ENCODE assay signal across 9 cellular contexts in the genomic region with DNA sequence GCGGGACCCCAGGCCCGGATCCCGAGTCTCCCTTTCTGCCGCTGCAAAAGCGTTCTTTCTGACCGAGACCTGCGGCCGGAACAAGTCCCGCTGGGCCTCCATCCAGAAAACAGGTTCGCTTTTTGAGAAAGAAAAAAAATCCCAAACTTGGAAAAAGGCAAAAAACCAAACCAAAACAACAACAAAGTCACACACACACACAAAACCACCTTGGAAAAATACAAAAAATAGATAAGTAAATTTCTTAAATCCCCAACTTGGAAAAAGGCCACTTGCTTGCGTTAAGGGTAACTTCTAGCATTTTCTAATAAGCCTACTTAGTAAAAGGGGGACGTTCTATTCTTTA. TPM values are rescaled to one million over a fixed set of nuclear protein-coding genes. Genes with fewer than 3 reads are reported as not detected.
DNase-seq lines count a peak whose midpoint lies in the region; ATAC-seq and TF ChIP-seq lines count a peak whose summit lies in the region.
"Had no signal": no experiment of that assay in that cellular context is flagged by ENCODE, and none has a peak within 500 bp of the region (broad histone marks: within the 10 kb centered on the region; RNA-seq: fewer than 3 reads in every experiment).

No MANE protein-coding gene starts in this region.

- H3K9me2 ChIP-seq in GM23338 (ENCODE audit: insufficient read depth): no peaks in the 10 kb centered on the region

- peaks cover 10% of the 10 kb centered on the region; the same call in 2 of the 3 replicates for H3K36me3 Mint-ChIP-seq in GM23338 (ENCODE audit: low read depth)

- H3K27me3 Mint-ChIP-seq in GM23338 (ENCODE audit: insufficient read depth, low read depth, poor library complexity): peaks cover 8% of the 10 kb centered on the region

- H3K27ac ChIP-seq in GM23338 (ENCODE audit: low read depth) (peak overlapping the region; percentile 71; the same call in 1 of the 2 replicates), VCaP (peak overlapping the region; percentile 92), gastrocnemius medialis (peak overlapping the region; percentile 63 to 83 (median 76))

- H3K27ac Mint-ChIP-seq in GM23338: peak overlapping the region; percentile 86

- no peaks in the 10 kb centered on the region; the same call in 1 of the 2 replicates for H4K20me1 ChIP-seq in GM23338 (replicated peaks; ENCODE audit: insufficient read depth)

- H3K79me2 ChIP-seq in GM23338 (replicated peaks; ENCODE audit: insufficient read depth): peaks cover 34% of the 10 kb centered on the region

- no peak for ATAC-seq in GM23338
- ATAC-seq in gastrocnemius medialis: no peak
- ATAC-seq in HG02759 (IDR thresholded peaks at IDR 0.05; ENCODE audit: unreplicated experiment): no peak
- no peak for ATAC-seq in GM19023 (IDR thresholded peaks at IDR 0.05; ENCODE audit: unreplicated experiment)
- no peak for ATAC-seq in HG02642 (IDR thresholded peaks at IDR 0.05; ENCODE audit: poor library complexity, unreplicated experiment)

- no peaks in the 10 kb centered on the region for H3K9me3 ChIP-seq in gastrocnemius medialis

- peak overlapping the region; percentile 87 for H3K4me3 Mint-ChIP-seq in GM23338

- no peaks in the 10 kb centered on the region for H3K9me3 Mint-ChIP-seq in GM23338

- no peak for TF ChIP-seq CTCF in GM23338 (conservative IDR thresholded peaks at IDR 0.05; ENCODE audit: low read depth in 2 of 2)
- TF ChIP-seq CTCF in VCaP (conservative IDR thresholded peaks at IDR 0.05): no peak
- TF ChIP-seq CTCF in foreskin fibroblast (IDR thresholded peaks at IDR 0.05; ENCODE audit: low read depth, low read length): no peak
- no peak for TF ChIP-seq CTCF in gastrocnemius medialis (IDR thresholded peaks at IDR 0.05 in 4 of 5, conservative IDR thresholded peaks at IDR 0.05 in 1 of 5)

- H3K27me3 ChIP-seq in GM23338 (ENCODE audit: insufficient read depth) (no peaks in the 10 kb centered on the region), gastrocnemius medialis (no peaks in the 10 kb centered on the region)

- intact Hi-C loops in gastrocnemius medialis (cut with DNase I; ENCODE audit: low total_unique reads): no loop called here

- peak overlapping the region; percentile 93 for H3K4me2 ChIP-seq in GM23338

- in situ Hi-C loops in gastrocnemius medialis (cut with MboI; ENCODE audit: low sequenced_read_pairs in 4 of 4): no loop called here

- H3K4me3 ChIP-seq in GM23338 (peak overlapping the region; percentile 84), foreskin fibroblast (ENCODE audit: low read depth in 1 of 2, low read length in 2 of 2) (peak overlapping the region; percentile 56 to 76), gastrocnemius medialis (peak overlapping the region; percentile 66 to 83 (median 79))

- H3K4me1 Mint-ChIP-seq in GM23338: peaks cover 41% of the 10 kb centered on the region

- peak overlapping the region; percentile 94 for H2AFZ ChIP-seq in GM23338

- no peaks in the 10 kb centered on the region for H3F3A ChIP-seq in GM23338 (replicated peaks; ENCODE audit: low read depth)

- TF ChIP-seq POLR2A in gastrocnemius medialis (IDR thresholded peaks at IDR 0.05): no peak

- H3K4me1 ChIP-seq in GM23338 (ENCODE audit: insufficient read depth): peaks cover 43% of the 10 kb centered on the region
- peaks cover 8 to 11% of the 10 kb centered on the region in 2 donors for H3K4me1 ChIP-seq in gastrocnemius medialis

- no peaks in the 10 kb centered on the region for H3K36me3 ChIP-seq in GM23338 (ENCODE audit: insufficient read depth)
- no peaks in the 10 kb centered on the region for H3K36me3 ChIP-seq in gastrocnemius medialis

- DNase-seq in GM23338 (ENCODE audit: low spot score): no peak
- DNase-seq in foreskin fibroblast: no peak
- DNase-seq in gastrocnemius medialis: no peak
- DNase-seq in inferior parietal cortex (ENCODE audit: extremely low spot score): no peak

TF ChIP-seq in GM23338, 12 proteins besides CTCF, POLR2A, EP300 and RAD21:
- TF ChIP-seq JUNB (IDR thresholded peaks at IDR 0.05; ENCODE audit: unreplicated experiment) (no peak), ZNF331 (CRISPR knock-in tag; IDR thresholded peaks at IDR 0.05; ENCODE audit: low read depth) (no peak), EZH2 (IDR thresholded peaks at IDR 0.05; ENCODE audit: low read depth, unreplicated experiment) (no peak), CREB1 (CRISPR knock-in tag; IDR thresholded peaks at IDR 0.05; ENCODE audit: low read depth) (no peak), STAT1 (IDR thresholded peaks at IDR 0.05; ENCODE audit: unreplicated experiment) (no peak), ZNF114 (CRISPR knock-in tag; IDR thresholded peaks at IDR 0.05) (no peak)
- TF ChIP-seq, protein P1, sequence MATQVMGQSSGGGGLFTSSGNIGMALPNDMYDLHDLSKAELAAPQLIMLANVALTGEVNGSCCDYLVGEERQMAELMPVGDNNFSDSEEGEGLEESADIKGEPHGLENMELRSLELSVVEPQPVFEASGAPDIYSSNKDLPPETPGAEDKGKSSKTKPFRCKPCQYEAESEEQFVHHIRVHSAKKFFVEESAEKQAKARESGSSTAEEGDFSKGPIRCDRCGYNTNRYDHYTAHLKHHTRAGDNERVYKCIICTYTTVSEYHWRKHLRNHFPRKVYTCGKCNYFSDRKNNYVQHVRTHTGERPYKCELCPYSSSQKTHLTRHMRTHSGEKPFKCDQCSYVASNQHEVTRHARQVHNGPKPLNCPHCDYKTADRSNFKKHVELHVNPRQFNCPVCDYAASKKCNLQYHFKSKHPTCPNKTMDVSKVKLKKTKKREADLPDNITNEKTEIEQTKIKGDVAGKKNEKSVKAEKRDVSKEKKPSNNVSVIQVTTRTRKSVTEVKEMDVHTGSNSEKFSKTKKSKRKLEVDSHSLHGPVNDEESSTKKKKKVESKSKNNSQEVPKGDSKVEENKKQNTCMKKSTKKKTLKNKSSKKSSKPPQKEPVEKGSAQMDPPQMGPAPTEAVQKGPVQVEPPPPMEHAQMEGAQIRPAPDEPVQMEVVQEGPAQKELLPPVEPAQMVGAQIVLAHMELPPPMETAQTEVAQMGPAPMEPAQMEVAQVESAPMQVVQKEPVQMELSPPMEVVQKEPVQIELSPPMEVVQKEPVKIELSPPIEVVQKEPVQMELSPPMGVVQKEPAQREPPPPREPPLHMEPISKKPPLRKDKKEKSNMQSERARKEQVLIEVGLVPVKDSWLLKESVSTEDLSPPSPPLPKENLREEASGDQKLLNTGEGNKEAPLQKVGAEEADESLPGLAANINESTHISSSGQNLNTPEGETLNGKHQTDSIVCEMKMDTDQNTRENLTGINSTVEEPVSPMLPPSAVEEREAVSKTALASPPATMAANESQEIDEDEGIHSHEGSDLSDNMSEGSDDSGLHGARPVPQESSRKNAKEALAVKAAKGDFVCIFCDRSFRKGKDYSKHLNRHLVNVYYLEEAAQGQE (IDR thresholded peaks at IDR 0.05; ENCODE audit: unreplicated experiment): no peak

RNA-seq across cellular contexts. Expression of a gene that starts 0.2 kb away (rescaled TPM):
- total RNA-seq in GM23338 (2014; rRNA removed; shearing (Covaris generic)): 22.2 and 24.5 TPM in 2 replicates
- 7.7 and 9.1 TPM in 2 replicates for polyA plus RNA-seq in GM23338 (2016; fragmentation: Nextera tagmentation; extraction: Ambion mirVana)
- total RNA-seq in gastrocnemius medialis: 1 to 10 TPM; 3.3 to 7.4 (median 5.5) TPM

RNA-seq across cellular contexts. Expression of a gene that starts 52.6 kb away (rescaled TPM):
- not detected in 2 replicates for total RNA-seq in GM23338 (2014; rRNA removed; shearing (Covaris generic))
- polyA plus RNA-seq in GM23338 (2016; fragmentation: Nextera tagmentation; extraction: Ambion mirVana): not detected in 2 replicates
- not detected for total RNA-seq in gastrocnemius medialis
- polyA plus RNA-seq: adipose tissue had no signal
